Comparison of ENCODE assay signal across 27 cellular contexts in genomic region chr10:80579849-80580645, GRCh38. TPM values are rescaled to one million over a fixed set of nuclear protein-coding genes. Genes with fewer than 3 reads are reported as not detected.
DNase-seq lines count a peak whose midpoint lies in the region; TF ChIP-seq lines count a peak whose summit lies in the region.
"Had no signal": no experiment of that assay in that cellular context is flagged by ENCODE, and none has a peak within 500 bp of the region (broad histone marks: within the 10 kb centered on the region; RNA-seq: fewer than 3 reads in every experiment).

No MANE protein-coding gene starts in this region.

- TF ChIP-seq POLR2A in erythroblast (IDR thresholded peaks at IDR 0.05; ENCODE audit: low read length) = no peak
- TF ChIP-seq POLR2A in Peyer's patch (IDR thresholded peaks at IDR 0.05) = no peak

- H3K4me3 ChIP-seq in SK-N-MC (peak overlapping the region; percentile 62), Peyer's patch (no peak overlapping the region)
- H3K4me3 ChIP-seq: lower lobe of right lung, PC-9, SJSA1, upper lobe of left lung had no signal

- no peaks in the 10 kb centered on the region for H3K4me1 ChIP-seq in Peyer's patch
- H3K4me1 ChIP-seq: lower lobe of right lung, SJSA1 had no signal

- TF ChIP-seq CTCF in type B pancreatic cell (conservative IDR thresholded peaks at IDR 0.05) = no peak
- no peak for TF ChIP-seq CTCF in Peyer's patch (IDR thresholded peaks at IDR 0.05)

- CTCF ChIA-PET in activated CD4-positive, alpha-beta T cell treated with anti-CD3 and anti-CD28 coated beads, Interleukin-2, amount 10 ng/mL, durations not matched to agents 7 days and 5 days (lab: Charles Lee) = interaction anchor here (0.7 kb wide), 1 partner anchor 189 kb away, joined by 3 read pairs; no protein-coding TSS in a partner anchor

- H3K27me3 ChIP-seq in Peyer's patch = no peaks in the 10 kb centered on the region
- H3K27me3 ChIP-seq: SJSA1, upper lobe of left lung had no signal

- POLR2A ChIA-PET in activated CD4-positive, alpha-beta T cell treated with anti-CD3 and anti-CD28 coated beads, Interleukin-2, amount 10 ng/mL, durations not matched to agents 7 days and 5 days (lab: Charles Lee) = no interaction called here

- H3K27me3 Mint-ChIP-seq in activated CD4-positive, alpha-beta T cell treated with anti-CD3 and anti-CD28 coated beads, Interleukin-2, amount 10 ng/mL, durations not matched to agents 7 days and 5 days = peaks cover 20% of the 10 kb centered on the region
- peaks cover 5% of the 10 kb centered on the region for H3K27me3 Mint-ChIP-seq in type B pancreatic cell

- H3K36me3 Mint-ChIP-seq in activated CD4-positive, alpha-beta T cell treated with anti-CD3 and anti-CD28 coated beads, Interleukin-2, amount 10 ng/mL, durations not matched to agents 7 days and 5 days (ENCODE audit: low read depth) = no peaks in the 10 kb centered on the region
- no peaks in the 10 kb centered on the region for H3K36me3 Mint-ChIP-seq in type B pancreatic cell
- H3K36me3 Mint-ChIP-seq: activated naive CD4-positive, alpha-beta T cell treated with anti-CD3 and anti-CD28 coated beads, Interleukin-2, amount 50 U/mL, for 72 hours had no signal

- no peak overlapping the region for H3K27ac ChIP-seq in SK-N-MC
- H3K27ac ChIP-seq in Peyer's patch = no peak overlapping the region
- H3K27ac ChIP-seq: lower lobe of right lung, PC-9, SJSA1 had no signal

- no peaks in the 10 kb centered on the region for H3K9me3 ChIP-seq in SK-N-MC (ENCODE audit: low read depth, low read length)
- no peaks in the 10 kb centered on the region for H3K9me3 ChIP-seq in Peyer's patch
- H3K9me3 ChIP-seq: lower lobe of right lung, SJSA1 had no signal

- no peaks in the 10 kb centered on the region for H3K4me1 Mint-ChIP-seq in activated CD4-positive, alpha-beta T cell treated with anti-CD3 and anti-CD28 coated beads, Interleukin-2, amount 10 ng/mL, durations not matched to agents 7 days and 5 days
- peaks cover 16% of the 10 kb centered on the region for H3K4me1 Mint-ChIP-seq in type B pancreatic cell (ENCODE audit: unreplicated experiment)

- no peak for DNase-seq in activated CD4-positive, alpha-beta T cell treated with anti-CD3 and anti-CD28 coated beads, Interleukin-2, amount 10 ng/mL, durations not matched to agents 7 days and 5 days
- DNase-seq in activated CD4-positive, alpha-beta T cell treated with anti-CD3 and anti-CD28 coated beads for 48 hours = no peak
- no peak for DNase-seq in SK-N-MC (ENCODE audit: low read depth, low spot score)
- peak; percentile 27 to 77 for DNase-seq in erythroblast (lab: John Stamatoyannopoulos, UW)
- DNase-seq in type B pancreatic cell (ENCODE audit: extremely low spot score, unreplicated experiment) = peak; percentile 13
- no peak for DNase-seq in Peyer's patch
- no peak for DNase-seq in AG08396 (ENCODE audit: low spot score)
- DNase-seq in NCI-H446 treated with DMSO at 0.1 percent for 48 hours (lab: John Stamatoyannopoulos, UW) = no peak
- DNase-seq: activated CD4-positive, alpha-beta T cell treated with anti-CD3 and anti-CD28 coated beads, Interleukin-2, amount 50 U/mL, for 48 hours; aorta; caudate nucleus; dermis blood vessel endothelial cell; DND-41; lower lobe of right lung; NCI-H1092; NCI-H226; NCI-H748 treated with DMSO at 0.1 percent for 48 hours; PC-9; stimulated activated CD4-positive, alpha-beta T cell treated with anti-CD3 and anti-CD28 coated beads, Interleukin-2, amount 100 ng/mL, for 24 hours; T-helper 17 cell; upper lobe of left lung had no signal

- H3K4me3 Mint-ChIP-seq in activated CD4-positive, alpha-beta T cell treated with anti-CD3 and anti-CD28 coated beads, Interleukin-2, amount 10 ng/mL, durations not matched to agents 7 days and 5 days = no peak overlapping the region
- no peak overlapping the region for H3K4me3 Mint-ChIP-seq in type B pancreatic cell
- H3K4me3 Mint-ChIP-seq: T-helper 17 cell, WTC11 had no signal

- H3K9me3 Mint-ChIP-seq in activated CD4-positive, alpha-beta T cell treated with anti-CD3 and anti-CD28 coated beads, Interleukin-2, amount 10 ng/mL, durations not matched to agents 7 days and 5 days = no peaks in the 10 kb centered on the region
- H3K9me3 Mint-ChIP-seq in type B pancreatic cell = no peaks in the 10 kb centered on the region
- H3K9me3 Mint-ChIP-seq: activated T-helper 2 cell treated with anti-CD3 and anti-CD28 coated beads, Interferon-gamma antibody, Interleukin-2, Interleukin-4, amounts not matched to agents 10 μg/mL and 5 μg/mL and 100 μg/mL, durations not matched to agents 14 hours and 24 hours and 36 hours had no signal

- no peaks in the 10 kb centered on the region for H3K36me3 ChIP-seq in SK-N-MC (ENCODE audit: insufficient read depth, low read length)
- no peaks in the 10 kb centered on the region for H3K36me3 ChIP-seq in Peyer's patch
- H3K36me3 ChIP-seq: lower lobe of right lung, SJSA1, upper lobe of left lung had no signal

- peak overlapping the region; percentile 32 for H3K27ac Mint-ChIP-seq in activated CD4-positive, alpha-beta T cell treated with anti-CD3 and anti-CD28 coated beads, Interleukin-2, amount 10 ng/mL, durations not matched to agents 7 days and 5 days
- peak overlapping the region; percentile 30 for H3K27ac Mint-ChIP-seq in type B pancreatic cell
- H3K27ac Mint-ChIP-seq: activated naive CD4-positive, alpha-beta T cell treated with anti-CD3 and anti-CD28 coated beads, Interleukin-2, amount 50 U/mL, for 72 hours; activated T-helper 2 cell treated with anti-CD3 and anti-CD28 coated beads, Interferon-gamma antibody, Interleukin-2, Interleukin-4, amounts not matched to agents 10 μg/mL and 5 μg/mL and 100 μg/mL, durations not matched to agents 14 hours and 24 hours and 36 hours; T-helper 17 cell; WTC11 had no signal

- H3K9ac ChIP-seq in SK-N-MC (ENCODE audit: insufficient read length) = no peak overlapping the region

RNA-seq across cellular contexts. Expression of gene SH2D4B, which starts 42.3 kb away (rescaled TPM):
- under 1 TPM; 0.07 to 0.10 TPM for total RNA-seq in activated CD4-positive, alpha-beta T cell treated with anti-CD3 and anti-CD28 coated beads, Interleukin-2, amount 10 ng/mL, durations not matched to agents 7 days and 5 days
- total RNA-seq in type B pancreatic cell (ENCODE audit: low replicate concordance) = 0.07 and 0.10 TPM in 2 replicates
- not detected for total RNA-seq in Peyer's patch
- total RNA-seq: HepG2, pulmonary artery endothelial cell had no signal

Comparison
In these comparisons a context has a peak if more than half of its experiments do, and no peak if none do; other contexts are left out.
1. DNase-seq: peak in erythroblast (2 of 2) and type B pancreatic cell (single experiment); none in activated CD4-positive, alpha-beta T cell treated with anti-CD3 and anti-CD28 coated beads, Interleukin-2, amount 10 ng/mL, durations not matched to agents 7 days and 5 days (single experiment), activated CD4-positive, alpha-beta T cell treated with anti-CD3 and anti-CD28 coated beads for 48 hours (single experiment), SK-N-MC (single experiment), Peyer's patch (0 of 3), AG08396 (single experiment) and NCI-H446 treated with DMSO at 0.1 percent for 48 hours (single experiment).